Comparison of ENCODE assay signal across 20 cellular contexts in genomic region chr3:172354931-172355499, GRCh38.
"Had no signal": no experiment of that assay in that cellular context is flagged by ENCODE, and none has a peak within 500 bp of the region (broad histone marks: within the 10 kb centered on the region; RNA-seq: fewer than 3 reads in every experiment).

No MANE protein-coding gene starts in this region.

- H3K4me3 ChIP-seq: coronary artery, esophagus squamous epithelium, gastroesophageal sphincter, left ventricle myocardium inferior, spleen, tibial nerve had no signal

- DNase-seq: activated B cell treated with CpG ODN at 0.5 μM for 24 hours; activated CD4-positive, alpha-beta memory T cell treated with anti-CD3 and anti-CD28 coated beads for 36 hours; activated CD4-positive, alpha-beta T cell treated with anti-CD3 and anti-CD28 coated beads for 36 hours; activated naive CD4-positive, alpha-beta T cell treated with Interleukin-2 at 50 U/mL for 16 hours; activated naive CD8-positive, alpha-beta T cell treated with anti-CD3 and anti-CD28 coated beads for 36 hours; activated T-cell treated with anti-CD3 and anti-CD28 coated beads, Interleukin-2, amount 50 U/mL, for 48 hours; esophagus squamous epithelium; head of caudate nucleus; left ventricle myocardium inferior; midbrain; natural killer cell; retina; spleen; stimulated activated CD4-positive, alpha-beta T cell treated with anti-CD3 and anti-CD28 coated beads, Interleukin-4, amount 100 ng/mL, for 24 hours; stimulated activated naive CD4-positive, alpha-beta T cell treated with Interleukin-2 at 50 U/mL for 16 hours had no signal

- FAIRE-seq: bronchial epithelial cell had no signal

- H3K27ac ChIP-seq: left ventricle myocardium inferior, spleen, tibial nerve had no signal

- H3K4me3 Mint-ChIP-seq: activated B cell treated with CpG ODN at 0.5 μM for 24 hours; activated CD4-positive, alpha-beta memory T cell treated with anti-CD3 and anti-CD28 coated beads for 36 hours; activated CD4-positive, alpha-beta T cell treated with anti-CD3 and anti-CD28 coated beads for 36 hours; activated naive CD8-positive, alpha-beta T cell treated with anti-CD3 and anti-CD28 coated beads for 36 hours; natural killer cell had no signal

- H3K27ac Mint-ChIP-seq: activated B cell treated with CpG ODN at 0.5 μM for 24 hours; activated CD4-positive, alpha-beta memory T cell treated with anti-CD3 and anti-CD28 coated beads for 36 hours; activated CD4-positive, alpha-beta T cell treated with anti-CD3 and anti-CD28 coated beads for 36 hours; activated naive CD8-positive, alpha-beta T cell treated with anti-CD3 and anti-CD28 coated beads for 36 hours; progenitor cell of endocrine pancreas had no signal

- H3K4me1 Mint-ChIP-seq: activated B cell treated with CpG ODN at 0.5 μM for 24 hours; activated CD4-positive, alpha-beta T cell treated with anti-CD3 and anti-CD28 coated beads for 36 hours; activated naive CD8-positive, alpha-beta T cell treated with anti-CD3 and anti-CD28 coated beads for 36 hours had no signal

- H3K9me3 Mint-ChIP-seq: activated B cell treated with CpG ODN at 0.5 μM for 24 hours; activated CD4-positive, alpha-beta memory T cell treated with anti-CD3 and anti-CD28 coated beads for 36 hours; activated naive CD8-positive, alpha-beta T cell treated with anti-CD3 and anti-CD28 coated beads for 36 hours; natural killer cell had no signal

- H3K27me3 ChIP-seq: esophagus squamous epithelium, gastroesophageal sphincter, spleen, tibial nerve had no signal

- ATAC-seq: activated CD4-positive, alpha-beta T cell treated with anti-CD3 and anti-CD28 coated beads for 36 hours; natural killer cell had no signal

- H3K27me3 Mint-ChIP-seq: activated B cell treated with CpG ODN at 0.5 μM for 24 hours; activated CD4-positive, alpha-beta memory T cell treated with anti-CD3 and anti-CD28 coated beads for 36 hours; activated CD4-positive, alpha-beta T cell treated with anti-CD3 and anti-CD28 coated beads for 36 hours; activated naive CD8-positive, alpha-beta T cell treated with anti-CD3 and anti-CD28 coated beads for 36 hours; progenitor cell of endocrine pancreas had no signal

- H3K9me3 ChIP-seq: esophagus squamous epithelium, gastroesophageal sphincter, left ventricle myocardium inferior, spleen, tibial nerve had no signal
